ENCODE assay signal across 8 cellular contexts in genomic region chr1:99737016-99737415, GRCh38. TPM values are rescaled to one million over a fixed set of nuclear protein-coding genes. Genes with fewer than 3 reads are reported as not detected.
DNase-seq lines count a peak whose midpoint lies in the region; ATAC-seq, FAIRE-seq and TF ChIP-seq lines count a peak whose summit lies in the region.

No MANE protein-coding gene starts in this region.

- peaks cover 37% of the 10 kb centered on the region for H3K4me1 ChIP-seq in HepG2 (ENCODE audit: insufficient read depth, low read length)

- no peak overlapping the region for H3K4me3 Mint-ChIP-seq in activated CD4-positive, alpha-beta T cell treated with anti-CD3 and anti-CD28 coated beads for 36 hours
- H3K4me3 Mint-ChIP-seq in chondrocyte (ENCODE audit: unreplicated experiment): no peak overlapping the region
- H3K4me3 Mint-ChIP-seq in effector memory CD8-positive, alpha-beta T cell: no peak overlapping the region
- H3K4me3 Mint-ChIP-seq in activated CD4-positive, alpha-beta memory T cell treated with anti-CD3 and anti-CD28 coated beads for 36 hours: no peak overlapping the region

- H3K27ac Mint-ChIP-seq in activated CD4-positive, alpha-beta T cell treated with anti-CD3 and anti-CD28 coated beads for 36 hours: no peak overlapping the region
- H3K27ac Mint-ChIP-seq in chondrocyte (ENCODE audit: unreplicated experiment): no peak overlapping the region
- H3K27ac Mint-ChIP-seq in effector memory CD8-positive, alpha-beta T cell: no peak overlapping the region
- no peak overlapping the region for H3K27ac Mint-ChIP-seq in activated CD4-positive, alpha-beta memory T cell treated with anti-CD3 and anti-CD28 coated beads for 36 hours

- H3K36me3 ChIP-seq in HepG2 (replicated peaks in 1 of 2; ENCODE audit: control insufficient read depth in 1 of 2, insufficient read depth in 2 of 2, low read length in 2 of 2): peaks cover 3 to 33% of the 10 kb centered on the region in 2 experiments

- H4K20me1 ChIP-seq in HepG2 (ENCODE audit: insufficient read depth, low read length): no peaks in the 10 kb centered on the region

- BruUV-seq in HepG2 (replicated peaks; lab: Mats Ljungman, UMichigan): TSS peak; percentile 30

- no peak for TF ChIP-seq POLR2A in HepG2 (IDR thresholded peaks at IDR 0.05; ENCODE audit: insufficient read depth in 1 of 2, low read depth in 2 of 2, low read length in 2 of 2)

- H3K79me2 ChIP-seq in HepG2 (ENCODE audit: insufficient read depth, low read length): no peaks in the 10 kb centered on the region

- H3K4me1 Mint-ChIP-seq in activated CD4-positive, alpha-beta T cell treated with anti-CD3 and anti-CD28 coated beads for 36 hours: no peaks in the 10 kb centered on the region
- H3K4me1 Mint-ChIP-seq in chondrocyte (ENCODE audit: low read depth): peaks cover 9% of the 10 kb centered on the region
- H3K4me1 Mint-ChIP-seq in effector memory CD8-positive, alpha-beta T cell (ENCODE audit: low read depth in 2 of 2): no peaks in the 10 kb centered on the region
- no peaks in the 10 kb centered on the region for H3K4me1 Mint-ChIP-seq in activated CD4-positive, alpha-beta memory T cell treated with anti-CD3 and anti-CD28 coated beads for 36 hours (ENCODE audit: low read depth)

- no peaks in the 10 kb centered on the region for H3K27me3 ChIP-seq in HepG2 (ENCODE audit: control insufficient read depth in 1 of 2, insufficient read depth in 2 of 2, low read length in 2 of 2)

- peak; percentile 44 for ATAC-seq in activated CD4-positive, alpha-beta T cell treated with anti-CD3 and anti-CD28 coated beads for 36 hours
- ATAC-seq in HepG2: peak; percentile 97
- ATAC-seq in effector memory CD8-positive, alpha-beta T cell (replicated peaks): no peak
- no peak for ATAC-seq in GM18519 (IDR thresholded peaks at IDR 0.05; ENCODE audit: low FRiP score, unreplicated experiment)

- TF ChIP-seq CTCF in chondrocyte (IDR thresholded peaks at IDR 0.05) (peak; percentile 83), HepG2 (CRISPR knock-in tag; IDR thresholded peaks at IDR 0.05) (peak; percentile 69)

- no peak overlapping the region for H3K9ac ChIP-seq in HepG2 (ENCODE audit: insufficient read depth, low read depth, low read length)

- H2AFZ ChIP-seq in HepG2 (ENCODE audit: low read length): no peak overlapping the region

- peak; percentile 45; the same call in 1 of the 2 replicates for TF ChIP-seq RAD21 in HepG2 (CRISPR knock-in tag; IDR thresholded peaks at IDR 0.05)

- H3K4me3 ChIP-seq in HepG2 (replicated peaks in 1 of 3; ENCODE audit: insufficient read depth in 1 of 3, low read depth in 2 of 3, low read length in 3 of 3): no peak overlapping the region

- in situ Hi-C loops in HepG2 (cut with HindIII; ENCODE audit: extremely low pct_ligation_motif_present, low pct_unique_long_range_greater_than_20kb): no loop called here

- no peak overlapping the region for H3K27ac ChIP-seq in HepG2 (ENCODE audit: extremely low read length, insufficient read depth, low read length)

- intact Hi-C loops in activated CD4-positive, alpha-beta T cell treated with anti-CD3 and anti-CD28 coated beads for 36 hours (cut with DNase I, micrococcal nuclease): no loop called here
- intact Hi-C loops in HepG2 (cut with micrococcal nuclease; ENCODE audit: unreplicated experiment): loop anchor here (1.0 kb wide), 1 partner anchor 557 kb away; no protein-coding TSS in a partner anchor
- intact Hi-C loops in activated CD4-positive, alpha-beta memory T cell treated with anti-CD3 and anti-CD28 coated beads for 36 hours (cut with micrococcal nuclease): no loop called here

- no peak overlapping the region for H3K4me2 ChIP-seq in HepG2 (ENCODE audit: low read depth, low read length)

- no peaks in the 10 kb centered on the region for H3K9me3 ChIP-seq in HepG2 (ENCODE audit: low read length)

- CTCF ChIA-PET in activated CD4-positive, alpha-beta T cell treated with anti-CD3 and anti-CD28 coated beads for 36 hours (lab: Charles Lee): no interaction called here
- CTCF ChIA-PET in HepG2 (lab: Yijun Ruan, JAX; ENCODE audit: low intra/inter-chr PET ratio, low total read pairs): interaction anchor here (0.9 kb wide), 1 partner anchor 556 kb away, joined by 4 read pairs; no protein-coding TSS in a partner anchor
- CTCF ChIA-PET in activated CD4-positive, alpha-beta memory T cell treated with anti-CD3 and anti-CD28 coated beads for 36 hours (lab: Charles Lee): no interaction called here

- peak; percentile 84 for FAIRE-seq in HepG2 (lab: Jason Lieb, UNC)

- POLR2A ChIA-PET in activated CD4-positive, alpha-beta T cell treated with anti-CD3 and anti-CD28 coated beads for 36 hours (lab: Charles Lee): no interaction called here
- POLR2A ChIA-PET in HepG2 (lab: Yijun Ruan, JAX): no interaction called here
- POLR2A ChIA-PET in activated CD4-positive, alpha-beta memory T cell treated with anti-CD3 and anti-CD28 coated beads for 36 hours (lab: Charles Lee): no interaction called here

- H3K36me3 Mint-ChIP-seq in activated CD4-positive, alpha-beta T cell treated with anti-CD3 and anti-CD28 coated beads for 36 hours (ENCODE audit: low read depth): no peaks in the 10 kb centered on the region
- peaks cover 2% of the 10 kb centered on the region for H3K36me3 Mint-ChIP-seq in chondrocyte (ENCODE audit: low read depth)
- peaks cover 4% of the 10 kb centered on the region for H3K36me3 Mint-ChIP-seq in effector memory CD8-positive, alpha-beta T cell (ENCODE audit: insufficient read depth)
- H3K36me3 Mint-ChIP-seq in activated CD4-positive, alpha-beta memory T cell treated with anti-CD3 and anti-CD28 coated beads for 36 hours: no peaks in the 10 kb centered on the region

- WGBS in HepG2 (ENCODE audit: low lambda C conversion rate): 54% methylated on average over 4 of the region's 4 CpGs

- H3K9me3 Mint-ChIP-seq in activated CD4-positive, alpha-beta T cell treated with anti-CD3 and anti-CD28 coated beads for 36 hours (ENCODE audit: low read depth): no peaks in the 10 kb centered on the region
- H3K9me3 Mint-ChIP-seq in chondrocyte (ENCODE audit: low read depth): no peaks in the 10 kb centered on the region
- H3K9me3 Mint-ChIP-seq in effector memory CD8-positive, alpha-beta T cell: no peaks in the 10 kb centered on the region
- H3K9me3 Mint-ChIP-seq in activated CD4-positive, alpha-beta memory T cell treated with anti-CD3 and anti-CD28 coated beads for 36 hours: no peaks in the 10 kb centered on the region

- no peak for TF ChIP-seq EP300 in HepG2 (IDR thresholded peaks at IDR 0.05; ENCODE audit: low read depth in 2 of 2, low read length in 2 of 2)
- no peak for TF ChIP-seq EP300 in HepG2 (CRISPR knock-in tag; IDR thresholded peaks at IDR 0.05; ENCODE audit: borderline replicate concordance)

- no peak for DNase-seq in activated CD4-positive, alpha-beta T cell treated with anti-CD3 and anti-CD28 coated beads for 36 hours
- DNase-seq in activated CD4-positive, alpha-beta T cell treated with anti-CD3 and anti-CD28 coated beads for 48 hours: no peak
- peak; percentile 67 for DNase-seq in NCI-H460 (ENCODE audit: extremely low read depth, low read depth)
- no peak for DNase-seq in chondrocyte (ENCODE audit: low spot score)
- peak; percentile 49 for DNase-seq in HepG2 (ENCODE audit: low spot score)
- DNase-seq in effector memory CD8-positive, alpha-beta T cell: no peak
- DNase-seq in activated CD4-positive, alpha-beta memory T cell treated with anti-CD3 and anti-CD28 coated beads for 36 hours: no peak

- peaks cover 2% of the 10 kb centered on the region for H3K27me3 Mint-ChIP-seq in activated CD4-positive, alpha-beta T cell treated with anti-CD3 and anti-CD28 coated beads for 36 hours
- H3K27me3 Mint-ChIP-seq in chondrocyte (ENCODE audit: low read depth): no peaks in the 10 kb centered on the region
- H3K27me3 Mint-ChIP-seq in effector memory CD8-positive, alpha-beta T cell: no peaks in the 10 kb centered on the region
- no peaks in the 10 kb centered on the region for H3K27me3 Mint-ChIP-seq in activated CD4-positive, alpha-beta memory T cell treated with anti-CD3 and anti-CD28 coated beads for 36 hours

TF ChIP-seq in HepG2, 621 proteins besides CTCF, POLR2A, EP300 and RAD21:
- TF ChIP-seq ARNT2 (CRISPR knock-in tag; IDR thresholded peaks at IDR 0.05; ENCODE audit: low read depth) (no peak), ZMYM4 (CRISPR knock-in tag; IDR thresholded peaks at IDR 0.05) (peak; percentile 37; the same call in 1 of the 2 replicates), STAG1 (CRISPR knock-in tag; IDR thresholded peaks at IDR 0.05) (peak; percentile 73)

RNA-seq across cellular contexts. Expression of gene FRRS1, which starts 29.4 kb away (rescaled TPM):
- total RNA-seq in activated CD4-positive, alpha-beta T cell treated with anti-CD3 and anti-CD28 coated beads for 36 hours: 1 to 10 TPM; 2.0 to 2.9 TPM
- total RNA-seq in NCI-H460 (2014; rRNA removed; shearing (Covaris generic)): 8.7 and 9.3 TPM in 2 replicates
- polyA plus RNA-seq in NCI-H460 (2014; cell fraction: nucleus; rRNA removed): 5.7 TPM in 2 replicates
- 2.0 to 5.2 TPM (median 2.2 TPM) in 3 replicates for total RNA-seq in chondrocyte
- total RNA-seq in HepG2 (2016; rRNA removed; fragmentation: Illumina TruSeq; extraction: Trizol): 12.0 and 23.4 TPM in 2 replicates
- 3.4 and 3.9 TPM in 2 replicates for total RNA-seq in HepG2 (2016; cell fraction: cytosol; rRNA removed; fragmentation: Illumina TruSeq; extraction: Trizol; ENCODE audit: low read depth)
- total RNA-seq in HepG2 (2016; cell fraction: insoluble cytoplasmic fraction; rRNA removed; fragmentation: Illumina TruSeq; extraction: Trizol): 13.7 and 24.0 TPM in 2 replicates
- total RNA-seq in HepG2 (2016; cell fraction: membrane; rRNA removed; fragmentation: Illumina TruSeq; extraction: Trizol): 3.8 and 5.4 TPM in 2 replicates
- 22.5 and 26.4 TPM in 2 replicates for total RNA-seq in HepG2 (2016; cell fraction: nucleus; rRNA removed; fragmentation: Illumina TruSeq; extraction: Trizol)
- polyA plus RNA-seq in HepG2 (2011; rRNA removed): 22.6 and 23.2 TPM in 2 replicates
- 11.0 and 18.6 TPM in 2 replicates for polyA plus RNA-seq in HepG2 (2011; cell fraction: cytosol; rRNA removed)
- 12.6 and 15.7 TPM in 2 replicates for polyA plus RNA-seq in HepG2 (2011; cell fraction: nucleus; rRNA removed)
- polyA plus RNA-seq in HepG2 (2012): 22.8 and 35.9 TPM in 2 replicates
- polyA plus RNA-seq in HepG2 (2016; cell fraction: cytosol; fragmentation: Illumina TruSeq; extraction: Trizol; ENCODE audit: low read depth): 0.40 and 0.52 TPM in 2 replicates
- 3.2 and 3.6 TPM in 2 replicates for polyA plus RNA-seq in HepG2 (2016; cell fraction: insoluble cytoplasmic fraction; fragmentation: Illumina TruSeq; extraction: Trizol; ENCODE audit: low read depth)
- polyA plus RNA-seq in HepG2 (2016; cell fraction: membrane; fragmentation: Illumina TruSeq; extraction: Trizol; ENCODE audit: low read depth): 0.48 and 2.5 TPM in 2 replicates
- 8.7 and 11.7 TPM in 2 replicates for polyA plus RNA-seq in HepG2 (2016; cell fraction: nucleus; fragmentation: Illumina TruSeq; extraction: Trizol; ENCODE audit: insufficient read depth, low read depth)
- 11.4 and 80.8 TPM in 2 replicates for polyA minus RNA-seq in HepG2 (2011; rRNA and poly(A)+ RNA removed; ENCODE audit: low replicate concordance)
- 42.1 and 48.8 TPM in 2 replicates for polyA minus RNA-seq in HepG2 (2011; cell fraction: cytosol; rRNA and poly(A)+ RNA removed)
- polyA minus RNA-seq in HepG2 (2011; cell fraction: nucleus; rRNA and poly(A)+ RNA removed): 48.9 and 62.4 TPM in 2 replicates
- total RNA-seq in activated CD4-positive, alpha-beta memory T cell treated with anti-CD3 and anti-CD28 coated beads for 36 hours: under 1 TPM; 0.64 to 0.77 TPM

Comparison
In these comparisons a context has a peak if more than half of its experiments do, and no peak if none do; other contexts are left out.
1. ATAC-seq: peak in activated CD4-positive, alpha-beta T cell treated with anti-CD3 and anti-CD28 coated beads for 36 hours (single experiment) and HepG2 (single experiment); none in effector memory CD8-positive, alpha-beta T cell (single experiment) and GM18519 (single experiment).
2. DNase-seq: peak in NCI-H460 (single experiment) and HepG2 (single experiment); none in activated CD4-positive, alpha-beta T cell treated with anti-CD3 and anti-CD28 coated beads for 36 hours (single experiment), activated CD4-positive, alpha-beta T cell treated with anti-CD3 and anti-CD28 coated beads for 48 hours (single experiment), chondrocyte (single experiment), effector memory CD8-positive, alpha-beta T cell (0 of 3) and activated CD4-positive, alpha-beta memory T cell treated with anti-CD3 and anti-CD28 coated beads for 36 hours (single experiment).